In the genomic region with DNA sequence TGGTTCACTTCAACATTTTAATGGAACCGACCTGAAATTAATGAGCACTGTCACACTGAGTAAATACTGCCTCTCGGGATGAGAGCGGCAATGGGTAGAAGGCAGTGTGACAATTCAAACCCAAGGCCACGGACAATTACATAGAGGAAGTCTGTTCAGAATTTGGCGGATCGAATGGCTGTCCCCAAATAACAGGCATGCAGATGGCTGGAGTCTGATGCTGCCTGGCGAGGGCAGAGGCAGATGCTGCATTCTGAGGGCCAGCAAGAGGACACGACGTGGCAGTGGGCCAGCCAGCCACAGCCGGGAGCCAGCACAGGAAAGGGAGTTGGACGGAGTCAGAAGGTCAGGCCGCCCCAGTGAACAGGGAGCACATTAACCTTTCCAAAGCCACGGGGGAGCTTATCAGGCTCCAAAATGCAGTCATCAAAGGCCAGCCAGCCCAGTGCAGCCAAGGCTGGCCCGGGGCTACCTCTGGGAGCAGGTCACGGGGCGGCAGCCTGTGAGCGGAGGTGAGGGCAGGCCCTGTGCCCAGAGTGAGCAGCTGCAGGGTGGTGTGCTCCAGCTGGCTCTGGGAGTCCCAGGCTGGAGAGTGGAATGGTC, we compare ENCODE assay signal across 10 cellular contexts.
A peak's percentile ranks its signal among the peaks of the same experiment; 100 is the strongest.
DNase-seq lines count a peak whose midpoint lies in the region; ATAC-seq, FAIRE-seq and TF ChIP-seq lines count a peak whose summit lies in the region.
"Had no signal": no experiment of that assay in that cellular context is flagged by ENCODE, and none has a peak within 500 bp of the region (broad histone marks: within the 10 kb centered on the region; RNA-seq: fewer than 3 reads in every experiment).

No MANE protein-coding gene starts in this region.

- no TSS peak for BruUV-seq in MCF 10A (replicated peaks; lab: Mats Ljungman, UMichigan)

- no peaks in the 10 kb centered on the region for H3K4me1 Mint-ChIP-seq in MCF 10A (ENCODE audit: insufficient read depth, unreplicated experiment)

- H3K4me3 ChIP-seq in breast epithelium (peak overlapping the region in 1 of 3 donors; percentile 37), small intestine (ENCODE audit: low read depth in 1 of 2, low read length in 2 of 2) (no peak overlapping the region)

- DNase-seq in breast epithelium (ENCODE audit: low spot score in 2 of 2) (peak; percentile 50 to 71), MCF 10A (ENCODE audit: unreplicated experiment) (no peak), Right ventricle myocardium superior (peak; percentile 94), occipital lobe (lab: John Stamatoyannopoulos, UW) (peak; percentile 11), T-helper 2 cell (no peak), T-helper 9 cell (no peak), GM10266 (ENCODE audit: extremely low spot score) (no peak), small intestine (no peak)
- DNase-seq: activated naive CD4-positive, alpha-beta T cell treated with Interleukin-2 at 50 U/mL for 16 hours had no signal

- H3K4me3 Mint-ChIP-seq in MCF 10A (ENCODE audit: unreplicated experiment) = no peak overlapping the region

- H3K27me3 ChIP-seq in breast epithelium = no peaks in the 10 kb centered on the region
- no peaks in the 10 kb centered on the region for H3K27me3 ChIP-seq in small intestine (ENCODE audit: control insufficient read depth in 2 of 2, insufficient read depth in 2 of 2, low read length in 2 of 2)

- no peaks in the 10 kb centered on the region for H3K4me1 ChIP-seq in breast epithelium
- no peaks in the 10 kb centered on the region for H3K4me1 ChIP-seq in small intestine (ENCODE audit: control insufficient read depth in 2 of 2, insufficient read depth in 1 of 2, low read depth in 1 of 2, low read length in 1 of 2)

- H3K36me3 Mint-ChIP-seq in MCF 10A (ENCODE audit: insufficient read depth, unreplicated experiment) = no peaks in the 10 kb centered on the region

- no peak for TF ChIP-seq CTCF in breast epithelium (IDR thresholded peaks at IDR 0.05)
- no peak for TF ChIP-seq CTCF in MCF 10A (IDR thresholded peaks at IDR 0.05; ENCODE audit: unreplicated experiment)
- no peak for TF ChIP-seq CTCF in GM10266 (IDR thresholded peaks at IDR 0.05; ENCODE audit: control insufficient read depth, insufficient read depth, low read depth, missing control alignments)

- peak overlapping the region; percentile 63 to 86 for H3K27ac ChIP-seq in breast epithelium
- no peak overlapping the region for H3K27ac ChIP-seq in small intestine (ENCODE audit: low read depth in 1 of 2, low read length in 1 of 2)

- TF ChIP-seq POLR2A in breast epithelium (IDR thresholded peaks at IDR 0.05) = no peak

- POLR2A ChIA-PET in MCF 10A (lab: Yijun Ruan, JAX) = no interaction called here

- no peaks in the 10 kb centered on the region for H3K9me3 ChIP-seq in breast epithelium
- no peaks in the 10 kb centered on the region for H3K9me3 ChIP-seq in small intestine (ENCODE audit: control insufficient read depth, low read depth)

- no peak overlapping the region for H3K27ac Mint-ChIP-seq in MCF 10A (ENCODE audit: low read depth, unreplicated experiment)

- H3K27me3 Mint-ChIP-seq in MCF 10A (ENCODE audit: insufficient read depth, unreplicated experiment) = no peaks in the 10 kb centered on the region

- ATAC-seq in Right ventricle myocardium superior (ENCODE audit: poor library complexity) = peak; percentile 96
- ATAC-seq: activated CD4-positive, CD25-positive, alpha-beta regulatory T cell treated with anti-CD3 and anti-CD28 coated beads, Interleukin-2, amount 50 U/mL, for 24 hours had no signal

- no peak for FAIRE-seq in small intestine (lab: Jason Lieb, UNC)

- intact Hi-C loops in breast epithelium (cut with DNase I; ENCODE audit: low total_unique reads) = no loop called here
- intact Hi-C loops in MCF 10A (cut with micrococcal nuclease) = no loop called here
- intact Hi-C loops in Right ventricle myocardium superior (cut with DNase I) = no loop called here

- H3K36me3 ChIP-seq in breast epithelium (no peaks in the 10 kb centered on the region), small intestine (ENCODE audit: control insufficient read depth in 2 of 2, insufficient read depth in 2 of 2, low read length in 2 of 2) (no peaks in the 10 kb centered on the region)

- no peaks in the 10 kb centered on the region for H3K9me3 Mint-ChIP-seq in MCF 10A (ENCODE audit: unreplicated experiment)

- CTCF ChIA-PET in MCF 10A (lab: Yijun Ruan, JAX) = no interaction called here

- WGBS in small intestine, 3 donors = 59 to 74% (median 68%) methylated on average over 17 of the region's 17 CpGs

Comparison
In these comparisons a context has a peak if more than half of its experiments do, and no peak if none do; other contexts are left out.
1. DNase-seq: peak in breast epithelium (2 of 2), Right ventricle myocardium superior (single experiment) and occipital lobe (single experiment); none in MCF 10A (single experiment), T-helper 2 cell (0 of 5), T-helper 9 cell (single experiment), GM10266 (single experiment) and small intestine (single experiment).
2. H3K27ac ChIP-seq: peak in breast epithelium (2 of 2); none in small intestine (0 of 2).